Comparison of ENCODE assay signal across 22 cellular contexts in the genomic region with DNA sequence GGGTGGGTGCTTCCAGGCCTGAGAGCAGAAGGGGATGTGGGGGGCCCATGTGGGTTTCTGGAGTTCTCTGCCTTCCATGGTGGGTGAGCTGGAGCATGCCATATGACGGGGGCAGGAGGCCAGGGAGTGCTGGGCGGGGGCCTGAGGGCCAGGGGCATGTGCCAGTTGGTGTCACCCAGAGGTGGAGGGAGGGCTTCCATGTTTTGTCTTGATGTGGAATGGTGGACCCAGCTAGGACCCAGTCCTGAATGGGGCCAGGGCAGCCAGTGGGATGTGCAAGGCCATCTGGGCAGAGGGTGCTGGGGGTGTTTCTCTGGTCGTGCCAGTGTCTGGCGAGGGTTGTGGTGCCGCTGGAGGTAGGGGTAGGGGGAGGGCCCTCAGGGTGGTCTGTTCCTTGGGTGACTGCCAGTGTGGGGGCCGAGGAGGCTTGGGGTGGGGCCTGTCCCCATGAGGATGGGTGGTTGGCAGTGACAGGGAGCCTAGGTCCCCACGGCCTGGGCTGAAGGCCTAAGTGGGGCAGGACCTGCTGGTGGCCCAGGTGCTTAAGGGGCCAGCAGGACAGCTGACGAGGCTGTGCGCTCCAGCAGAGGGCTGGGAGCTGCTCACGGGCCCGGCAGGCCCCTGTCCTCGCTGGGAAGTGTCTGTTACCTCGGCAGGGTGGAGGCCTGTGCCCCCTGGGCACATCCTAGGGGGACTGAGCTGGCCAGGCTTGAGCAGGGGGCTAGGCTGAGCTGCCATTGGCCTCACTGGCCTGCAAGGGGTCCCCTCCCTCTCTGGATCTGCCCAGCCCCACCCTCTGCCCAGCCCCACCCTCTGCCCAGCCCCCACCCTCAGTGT. TPM values are rescaled to one million over a fixed set of nuclear protein-coding genes. Genes with fewer than 3 reads are reported as not detected.
DNase-seq lines count a peak whose midpoint lies in the region; ATAC-seq and TF ChIP-seq lines count a peak whose summit lies in the region.
"Had no signal": no experiment of that assay in that cellular context is flagged by ENCODE, and none has a peak within 500 bp of the region (broad histone marks: within the 10 kb centered on the region; RNA-seq: fewer than 3 reads in every experiment).

No MANE protein-coding gene starts in this region.

- H3K27me3 Mint-ChIP-seq in natural killer cell (ENCODE audit: low read depth in 2 of 2): no peaks in the 10 kb centered on the region
- H3K27me3 Mint-ChIP-seq in natural killer cell treated with Interleukin-12 subunit alpha and Interleukin-12 subunit beta and Interleukin-15 and Interleukin-18, amount 100 ng/mL, for 72 hours: no peaks in the 10 kb centered on the region
- no peaks in the 10 kb centered on the region for H3K27me3 Mint-ChIP-seq in WTC11 (ENCODE audit: low read depth)
- H3K27me3 Mint-ChIP-seq: T-helper 17 cell had no signal

- H2AFZ ChIP-seq in mesenchymal stem cell (ENCODE audit: low read depth, low read length): no peak overlapping the region

- H3K27me3 ChIP-seq in WERI-Rb-1 (ENCODE audit: insufficient read depth, low read depth, severe bottlenecking): no peaks in the 10 kb centered on the region
- H3K27me3 ChIP-seq in mesenchymal stem cell (ENCODE audit: control insufficient read depth in 1 of 2, insufficient read depth in 1 of 2, low read length in 2 of 2): no peaks in the 10 kb centered on the region
- no peaks in the 10 kb centered on the region for H3K27me3 ChIP-seq in aorta (ENCODE audit: control insufficient read depth in 1 of 2, insufficient read depth in 2 of 2, low read length in 1 of 2)

- H3K9me3 ChIP-seq in WERI-Rb-1 (ENCODE audit: severe bottlenecking) (no peaks in the 10 kb centered on the region), mesenchymal stem cell (ENCODE audit: control insufficient read depth, low read length) (no peaks in the 10 kb centered on the region), aorta (ENCODE audit: control insufficient read depth, low read length) (no peaks in the 10 kb centered on the region)

- TF ChIP-seq CTCF in natural killer cell (IDR thresholded peaks at IDR 0.05): no peak
- no peak for TF ChIP-seq CTCF in WERI-Rb-1 (IDR thresholded peaks at IDR 0.05; ENCODE audit: low read depth, low read length)
- no peak for TF ChIP-seq CTCF in WTC11 (IDR thresholded peaks at IDR 0.05)

- CTCF ChIA-PET in WTC11 (lab: Charles Lee): interaction anchor here (0.7 to 1.4 kb wide), 2 partner anchors 36 to 49 kb away, joined by 3 to 5 read pairs; no protein-coding TSS in a partner anchor

- H3K36me3 ChIP-seq in WERI-Rb-1 (peaks cover 9% of the 10 kb centered on the region), mesenchymal stem cell (ENCODE audit: control insufficient read depth in 1 of 2, insufficient read depth in 2 of 2, low read depth in 1 of 2, low read length in 2 of 2) (peaks cover 32 to 74% of the 10 kb centered on the region in 2 experiments), aorta (ENCODE audit: control insufficient read depth in 1 of 2, insufficient read depth in 2 of 2, low read length in 1 of 2) (peaks cover 0 to 2% of the 10 kb centered on the region in 2 donors)

- H3K4me3 ChIP-seq in WERI-Rb-1 (ENCODE audit: low read depth, low read length) (no peak overlapping the region), mesenchymal stem cell (ENCODE audit: insufficient read depth in 1 of 2, low read depth in 1 of 2, low read length in 2 of 2) (no peak overlapping the region), aorta (ENCODE audit: low read length in 2 of 2) (no peak overlapping the region)
- H3K4me3 ChIP-seq: GM12878 had no signal

- H3K79me1 ChIP-seq in mesenchymal stem cell (replicated peaks; ENCODE audit: low read length, poor library complexity, severe bottlenecking): peaks cover 7% of the 10 kb centered on the region

- no peaks in the 10 kb centered on the region for H3K9me3 Mint-ChIP-seq in natural killer cell
- no peaks in the 10 kb centered on the region for H3K9me3 Mint-ChIP-seq in natural killer cell treated with Interleukin-12 subunit alpha and Interleukin-12 subunit beta and Interleukin-15 and Interleukin-18, amount 100 ng/mL, for 72 hours
- H3K9me3 Mint-ChIP-seq in WTC11: no peaks in the 10 kb centered on the region
- H3K9me3 Mint-ChIP-seq: activated B cell treated with CpG ODN at 0.5 μM for 24 hours had no signal

- POLR2A ChIA-PET in WTC11 (lab: Charles Lee): no interaction called here

- H3K23ac ChIP-seq in mesenchymal stem cell (ENCODE audit: low read length in 2 of 2): no peak overlapping the region

- H3K4me3 Mint-ChIP-seq in natural killer cell (no peak overlapping the region), WTC11 (no peak overlapping the region)
- no peak overlapping the region for H3K4me3 Mint-ChIP-seq in natural killer cell treated with Interleukin-12 subunit alpha and Interleukin-12 subunit beta and Interleukin-15 and Interleukin-18, amount 100 ng/mL, for 72 hours
- H3K4me3 Mint-ChIP-seq: activated B cell treated with CpG ODN at 0.5 μM for 24 hours, T-helper 17 cell had no signal

- H2AK5ac ChIP-seq in mesenchymal stem cell (ENCODE audit: low read length, severe bottlenecking): no peak overlapping the region

- 78% methylated on average over 13 of the region's 13 CpGs for WGBS in mesenchymal stem cell
- WGBS in aorta, 2 donors: 74 to 77% methylated on average over 13 of the region's 13 CpGs

- no peak overlapping the region for H2BK15ac ChIP-seq in mesenchymal stem cell (ENCODE audit: low read depth, poor library complexity, severe bottlenecking)

- H3K27ac ChIP-seq in WERI-Rb-1 (no peak overlapping the region), mesenchymal stem cell (ENCODE audit: low read length, poor library complexity, severe bottlenecking) (no peak overlapping the region), aorta (ENCODE audit: low read depth in 1 of 2, low read length in 2 of 2) (no peak overlapping the region)

- no peak overlapping the region for H3K4ac ChIP-seq in mesenchymal stem cell (ENCODE audit: low read depth in 1 of 2, low read length in 2 of 2)

- H2BK120ac ChIP-seq in mesenchymal stem cell (ENCODE audit: low read depth, low read length): no peak overlapping the region

- DNase-seq in natural killer cell: peak; percentile 14
- DNase-seq in natural killer cell treated with Interleukin-12 subunit alpha and Interleukin-12 subunit beta and Interleukin-15 and Interleukin-18, amount 100 ng/mL, for 72 hours (ENCODE audit: low spot score): no peak
- DNase-seq in WERI-Rb-1: peak; percentile 7
- no peak for DNase-seq in mesenchymal stem cell
- peak; percentile 41 to 68 for DNase-seq in aorta
- no peak for DNase-seq in DMS114 treated with DMSO at 0.1 percent for 48 hours (lab: John Stamatoyannopoulos, UW; ENCODE audit: unreplicated experiment)
- no peak for DNase-seq in NOMO-1 (lab: John Stamatoyannopoulos, UW; ENCODE audit: unreplicated experiment in 2 of 2)
- no peak for DNase-seq in WTC11 (ENCODE audit: low spot score)
- DNase-seq: AML-193; Calu3; HCEC 1CT; hippocampal formation; NCI-H2029; NCI-H510A; SHP77 treated with DMSO at 0.1 percent for 48 hours; stimulated activated CD4-positive, alpha-beta T cell treated with anti-CD3 and anti-CD28 coated beads, Interleukin-2, amount 100 ng/mL, for 24 hours had no signal

- H3K18ac ChIP-seq in mesenchymal stem cell (ENCODE audit: low read depth in 1 of 2, low read length in 2 of 2): no peak overlapping the region

- no peak overlapping the region for H2BK5ac ChIP-seq in mesenchymal stem cell (ENCODE audit: low read depth, low read length, poor library complexity, severe bottlenecking)

- no peak for ATAC-seq in natural killer cell
- no peak for ATAC-seq in natural killer cell treated with Interleukin-12 subunit alpha and Interleukin-12 subunit beta and Interleukin-15 and Interleukin-18, amount 100 ng/mL, for 72 hours
- ATAC-seq in aorta (ENCODE audit: low FRiP score): no peak
- no peak for ATAC-seq in WTC11
- ATAC-seq: GM12878, sciatic nerve, T-helper 17 cell had no signal

- H2BK12ac ChIP-seq in mesenchymal stem cell (ENCODE audit: low read length in 2 of 2): no peak overlapping the region

- H3K14ac ChIP-seq in mesenchymal stem cell (ENCODE audit: low read length in 2 of 2): no peak overlapping the region

- no peak overlapping the region for H3K9ac ChIP-seq in mesenchymal stem cell (ENCODE audit: low read length)

- peak overlapping the region; percentile 19 for H4K8ac ChIP-seq in mesenchymal stem cell (ENCODE audit: low read length)

- H3K4me2 ChIP-seq in mesenchymal stem cell (ENCODE audit: low read length, poor library complexity, severe bottlenecking): no peak overlapping the region

- H3K27ac Mint-ChIP-seq in natural killer cell (no peak overlapping the region), WTC11 (no peak overlapping the region)
- H3K27ac Mint-ChIP-seq in natural killer cell treated with Interleukin-12 subunit alpha and Interleukin-12 subunit beta and Interleukin-15 and Interleukin-18, amount 100 ng/mL, for 72 hours: no peak overlapping the region
- H3K27ac Mint-ChIP-seq: activated B cell treated with CpG ODN at 0.5 μM for 24 hours, T-helper 17 cell had no signal

- H3K4me1 ChIP-seq in mesenchymal stem cell (ENCODE audit: control insufficient read depth, insufficient read depth, low read depth, low read length) (peaks cover 13% of the 10 kb centered on the region), aorta (ENCODE audit: control insufficient read depth in 1 of 2, insufficient read depth in 2 of 2, low read length in 2 of 2) (no peaks in the 10 kb centered on the region)

- intact Hi-C loops in natural killer cell (cut with micrococcal nuclease) (no loop called here), aorta (cut with DNase I) (no loop called here)

- H3K4me1 Mint-ChIP-seq in natural killer cell: no peaks in the 10 kb centered on the region
- H3K4me1 Mint-ChIP-seq in natural killer cell treated with Interleukin-12 subunit alpha and Interleukin-12 subunit beta and Interleukin-15 and Interleukin-18, amount 100 ng/mL, for 72 hours (ENCODE audit: low read depth in 2 of 2): no peaks in the 10 kb centered on the region
- peaks cover 2% of the 10 kb centered on the region; the same call in 1 of the 2 replicates for H3K4me1 Mint-ChIP-seq in WTC11
- H3K4me1 Mint-ChIP-seq: T-helper 17 cell had no signal

- peak overlapping the region; percentile 19 for H4K91ac ChIP-seq in mesenchymal stem cell (ENCODE audit: low read length)

- no peaks in the 10 kb centered on the region for H3K36me3 Mint-ChIP-seq in natural killer cell
- no peaks in the 10 kb centered on the region for H3K36me3 Mint-ChIP-seq in natural killer cell treated with Interleukin-12 subunit alpha and Interleukin-12 subunit beta and Interleukin-15 and Interleukin-18, amount 100 ng/mL, for 72 hours
- no peaks in the 10 kb centered on the region for H3K36me3 Mint-ChIP-seq in WTC11

RNA-seq across cellular contexts. Expression of gene CEP170B, which starts 26.8 kb away (rescaled TPM):
- total RNA-seq in natural killer cell (under 1 TPM; 0.24 to 0.72 (median 0.30) TPM), aorta (10 to 100 TPM; 30.0 to 36.2 TPM), WTC11 (2021) (33.6 to 47.0 TPM (median 33.8 TPM) in 3 replicates)
- total RNA-seq in natural killer cell treated with Interleukin-12 subunit alpha and Interleukin-12 subunit beta and Interleukin-15 and Interleukin-18, amount 100 ng/mL, for 72 hours: 1 to 10 TPM; 3.4 to 3.8 TPM
- 11.4 TPM for polyA plus RNA-seq in mesenchymal stem cell (2013, experiment 1 of 2)
- polyA plus RNA-seq in mesenchymal stem cell (2013, experiment 2 of 2): 11.1 TPM
- 10 to 100 TPM in 1 of 2 donors, 1 to 10 TPM in 1; 6.4 to 16.2 TPM for polyA plus RNA-seq in aorta

RNA-seq across cellular contexts. Expression of gene PLD4, which starts 32.8 kb away (rescaled TPM):
- 1 to 10 TPM; 1.7 to 7.2 (median 2.9) TPM for total RNA-seq in natural killer cell
- not detected for total RNA-seq in natural killer cell treated with Interleukin-12 subunit alpha and Interleukin-12 subunit beta and Interleukin-15 and Interleukin-18, amount 100 ng/mL, for 72 hours
- 0.01 TPM for polyA plus RNA-seq in mesenchymal stem cell (2013, experiment 1 of 2)
- not detected for polyA plus RNA-seq in mesenchymal stem cell (2013, experiment 2 of 2)
- 1 to 10 TPM in 1 of 2 donors, under 1 TPM in 1; 0.62 to 1.7 TPM for total RNA-seq in aorta
- polyA plus RNA-seq in aorta: under 1 TPM in 1 of 2 donors, not detected in 1; 0.38 TPM
- total RNA-seq in WTC11 (2021): 0.07 to 0.21 TPM (median 0.11 TPM) in 3 replicates
- total RNA-seq: G401 had no signal
- polyA plus RNA-seq: neural cell had no signal

Comparison
In these comparisons a context has a peak if more than half of its experiments do, and no peak if none do; other contexts are left out.
1. DNase-seq: peak in natural killer cell (single experiment), WERI-Rb-1 (single experiment) and aorta (2 of 2); none in natural killer cell treated with Interleukin-12 subunit alpha and Interleukin-12 subunit beta and Interleukin-15 and Interleukin-18, amount 100 ng/mL, for 72 hours (single experiment), mesenchymal stem cell (single experiment), DMS114 treated with DMSO at 0.1 percent for 48 hours (single experiment), NOMO-1 (0 of 2) and WTC11 (single experiment).